In the genomic region with DNA sequence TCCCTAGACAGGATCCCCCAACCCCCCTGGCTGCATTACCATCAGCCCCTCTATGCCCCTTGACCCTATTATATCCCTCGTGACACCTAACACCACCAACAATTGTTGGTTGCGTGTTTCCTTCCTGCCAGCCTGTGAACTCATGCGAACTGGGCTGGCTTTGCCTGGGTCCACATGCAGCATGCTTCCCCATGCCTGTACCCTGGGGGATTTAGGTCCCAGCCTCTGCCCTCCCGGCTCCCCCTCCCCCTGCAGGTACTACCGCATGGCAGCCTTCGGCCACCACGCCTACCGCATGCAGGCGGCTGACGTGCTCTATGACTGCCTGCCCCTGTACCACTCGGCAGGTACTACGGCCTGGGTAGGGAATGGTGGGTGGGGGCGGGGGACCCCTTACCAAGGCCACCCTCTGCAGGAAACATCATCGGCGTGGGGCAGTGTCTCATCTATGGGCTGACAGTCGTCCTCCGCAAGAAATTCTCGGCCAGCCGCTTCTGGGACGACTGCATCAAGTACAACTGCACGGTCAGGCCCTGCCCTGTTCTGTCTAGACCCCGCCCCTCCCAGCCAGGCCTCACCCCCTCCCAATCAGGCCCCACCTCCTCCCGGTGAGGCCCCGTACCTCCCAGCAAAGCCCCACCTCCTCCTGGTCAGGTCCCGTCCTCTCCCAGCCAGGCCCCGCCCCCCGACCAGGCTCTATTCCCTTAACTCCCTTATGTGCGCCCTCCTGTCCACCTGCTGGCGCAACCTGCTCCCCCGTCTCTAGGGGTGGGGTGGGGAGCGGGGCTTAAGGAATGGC, we compare ENCODE assay signal across 1 cellular context.
A peak's percentile ranks its signal among the peaks of the same experiment; 100 is the strongest.
TF ChIP-seq lines count a peak whose summit lies in the region.

No MANE protein-coding gene starts in this region.

TF ChIP-seq in WTC11, 78 proteins besides CTCF, POLR2A, EP300 and RAD21 (continued from another document):
- TF ChIP-seq, protein P1, sequence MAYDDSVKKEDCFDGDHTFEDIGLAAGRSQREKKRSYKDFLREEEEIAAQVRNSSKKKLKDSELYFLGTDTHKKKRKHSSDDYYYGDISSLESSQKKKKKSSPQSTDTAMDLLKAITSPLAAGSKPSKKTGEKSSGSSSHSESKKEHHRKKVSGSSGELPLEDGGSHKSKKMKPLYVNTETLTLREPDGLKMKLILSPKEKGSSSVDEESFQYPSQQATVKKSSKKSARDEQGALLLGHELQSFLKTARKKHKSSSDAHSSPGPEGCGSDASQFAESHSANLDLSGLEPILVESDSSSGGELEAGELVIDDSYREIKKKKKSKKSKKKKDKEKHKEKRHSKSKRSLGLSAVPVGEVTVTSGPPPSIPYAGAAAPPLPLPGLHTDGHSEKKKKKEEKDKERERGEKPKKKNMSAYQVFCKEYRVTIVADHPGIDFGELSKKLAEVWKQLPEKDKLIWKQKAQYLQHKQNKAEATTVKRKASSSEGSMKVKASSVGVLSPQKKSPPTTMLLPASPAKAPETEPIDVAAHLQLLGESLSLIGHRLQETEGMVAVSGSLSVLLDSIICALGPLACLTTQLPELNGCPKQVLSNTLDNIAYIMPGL (CRISPR knock-in tag; IDR thresholded peaks at IDR 0.05): 0 out of 2 replicates have a peak, but pooled peaks have one; percentile 42
- TF ChIP-seq FOXJ3 (CRISPR knock-in tag; IDR thresholded peaks at IDR 0.05; ENCODE audit: borderline replicate concordance): no peak
- TF ChIP-seq, protein P2, sequence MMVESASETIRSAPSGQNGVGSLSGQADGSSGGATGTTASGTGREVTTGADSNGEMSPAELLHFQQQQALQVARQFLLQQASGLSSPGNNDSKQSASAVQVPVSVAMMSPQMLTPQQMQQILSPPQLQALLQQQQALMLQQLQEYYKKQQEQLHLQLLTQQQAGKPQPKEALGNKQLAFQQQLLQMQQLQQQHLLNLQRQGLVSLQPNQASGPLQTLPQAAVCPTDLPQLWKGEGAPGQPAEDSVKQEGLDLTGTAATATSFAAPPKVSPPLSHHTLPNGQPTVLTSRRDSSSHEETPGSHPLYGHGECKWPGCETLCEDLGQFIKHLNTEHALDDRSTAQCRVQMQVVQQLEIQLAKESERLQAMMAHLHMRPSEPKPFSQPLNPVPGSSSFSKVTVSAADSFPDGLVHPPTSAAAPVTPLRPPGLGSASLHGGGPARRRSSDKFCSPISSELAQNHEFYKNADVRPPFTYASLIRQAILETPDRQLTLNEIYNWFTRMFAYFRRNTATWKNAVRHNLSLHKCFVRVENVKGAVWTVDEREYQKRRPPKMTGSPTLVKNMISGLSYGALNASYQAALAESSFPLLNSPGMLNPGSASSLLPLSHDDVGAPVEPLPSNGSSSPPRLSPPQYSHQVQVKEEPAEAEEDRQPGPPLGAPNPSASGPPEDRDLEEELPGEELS (CRISPR knock-in tag; IDR thresholded peaks at IDR 0.05): 0 out of 2 replicates have a peak, but pooled peaks have one; percentile 38
- TF ChIP-seq TP53 (CRISPR knock-in tag; IDR thresholded peaks at IDR 0.05): 0 out of 2 replicates have a peak, but pooled peaks have one; percentile 16
- TF ChIP-seq, protein P3, sequence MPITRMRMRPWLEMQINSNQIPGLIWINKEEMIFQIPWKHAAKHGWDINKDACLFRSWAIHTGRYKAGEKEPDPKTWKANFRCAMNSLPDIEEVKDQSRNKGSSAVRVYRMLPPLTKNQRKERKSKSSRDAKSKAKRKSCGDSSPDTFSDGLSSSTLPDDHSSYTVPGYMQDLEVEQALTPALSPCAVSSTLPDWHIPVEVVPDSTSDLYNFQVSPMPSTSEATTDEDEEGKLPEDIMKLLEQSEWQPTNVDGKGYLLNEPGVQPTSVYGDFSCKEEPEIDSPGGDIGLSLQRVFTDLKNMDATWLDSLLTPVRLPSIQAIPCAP (CRISPR knock-in tag; IDR thresholded peaks at IDR 0.05): peak; percentile 75; the same call in 1 of the 2 replicates
- TF ChIP-seq SMAD4 (CRISPR knock-in tag; IDR thresholded peaks at IDR 0.05): no peak
- TF ChIP-seq, protein P4, sequence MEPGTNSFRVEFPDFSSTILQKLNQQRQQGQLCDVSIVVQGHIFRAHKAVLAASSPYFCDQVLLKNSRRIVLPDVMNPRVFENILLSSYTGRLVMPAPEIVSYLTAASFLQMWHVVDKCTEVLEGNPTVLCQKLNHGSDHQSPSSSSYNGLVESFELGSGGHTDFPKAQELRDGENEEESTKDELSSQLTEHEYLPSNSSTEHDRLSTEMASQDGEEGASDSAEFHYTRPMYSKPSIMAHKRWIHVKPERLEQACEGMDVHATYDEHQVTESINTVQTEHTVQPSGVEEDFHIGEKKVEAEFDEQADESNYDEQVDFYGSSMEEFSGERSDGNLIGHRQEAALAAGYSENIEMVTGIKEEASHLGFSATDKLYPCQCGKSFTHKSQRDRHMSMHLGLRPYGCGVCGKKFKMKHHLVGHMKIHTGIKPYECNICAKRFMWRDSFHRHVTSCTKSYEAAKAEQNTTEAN (CRISPR knock-in tag; IDR thresholded peaks at IDR 0.05): 0 out of 2 replicates have a peak, but pooled peaks have one; percentile 75
- no peak for TF ChIP-seq NR3C1 (CRISPR knock-in tag; conservative IDR thresholded peaks at IDR 0.05; ENCODE audit: low read depth)
- TF ChIP-seq ATF1 (CRISPR knock-in tag; IDR thresholded peaks at IDR 0.05): no peak
- peak; percentile 70; the same call in 1 of the 2 replicates for TF ChIP-seq SP1 (CRISPR knock-in tag; conservative IDR thresholded peaks at IDR 0.05)
- TF ChIP-seq, protein P5, sequence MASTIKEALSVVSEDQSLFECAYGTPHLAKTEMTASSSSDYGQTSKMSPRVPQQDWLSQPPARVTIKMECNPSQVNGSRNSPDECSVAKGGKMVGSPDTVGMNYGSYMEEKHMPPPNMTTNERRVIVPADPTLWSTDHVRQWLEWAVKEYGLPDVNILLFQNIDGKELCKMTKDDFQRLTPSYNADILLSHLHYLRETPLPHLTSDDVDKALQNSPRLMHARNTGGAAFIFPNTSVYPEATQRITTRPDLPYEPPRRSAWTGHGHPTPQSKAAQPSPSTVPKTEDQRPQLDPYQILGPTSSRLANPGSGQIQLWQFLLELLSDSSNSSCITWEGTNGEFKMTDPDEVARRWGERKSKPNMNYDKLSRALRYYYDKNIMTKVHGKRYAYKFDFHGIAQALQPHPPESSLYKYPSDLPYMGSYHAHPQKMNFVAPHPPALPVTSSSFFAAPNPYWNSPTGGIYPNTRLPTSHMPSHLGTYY (CRISPR knock-in tag; IDR thresholded peaks at IDR 0.05): 0 out of 2 replicates have a peak, but pooled peaks have one; percentile 36
- TF ChIP-seq TEAD1 (CRISPR knock-in tag; IDR thresholded peaks at IDR 0.05): peak; percentile 56; the same call in 1 of the 2 replicates
- TF ChIP-seq, protein P6, sequence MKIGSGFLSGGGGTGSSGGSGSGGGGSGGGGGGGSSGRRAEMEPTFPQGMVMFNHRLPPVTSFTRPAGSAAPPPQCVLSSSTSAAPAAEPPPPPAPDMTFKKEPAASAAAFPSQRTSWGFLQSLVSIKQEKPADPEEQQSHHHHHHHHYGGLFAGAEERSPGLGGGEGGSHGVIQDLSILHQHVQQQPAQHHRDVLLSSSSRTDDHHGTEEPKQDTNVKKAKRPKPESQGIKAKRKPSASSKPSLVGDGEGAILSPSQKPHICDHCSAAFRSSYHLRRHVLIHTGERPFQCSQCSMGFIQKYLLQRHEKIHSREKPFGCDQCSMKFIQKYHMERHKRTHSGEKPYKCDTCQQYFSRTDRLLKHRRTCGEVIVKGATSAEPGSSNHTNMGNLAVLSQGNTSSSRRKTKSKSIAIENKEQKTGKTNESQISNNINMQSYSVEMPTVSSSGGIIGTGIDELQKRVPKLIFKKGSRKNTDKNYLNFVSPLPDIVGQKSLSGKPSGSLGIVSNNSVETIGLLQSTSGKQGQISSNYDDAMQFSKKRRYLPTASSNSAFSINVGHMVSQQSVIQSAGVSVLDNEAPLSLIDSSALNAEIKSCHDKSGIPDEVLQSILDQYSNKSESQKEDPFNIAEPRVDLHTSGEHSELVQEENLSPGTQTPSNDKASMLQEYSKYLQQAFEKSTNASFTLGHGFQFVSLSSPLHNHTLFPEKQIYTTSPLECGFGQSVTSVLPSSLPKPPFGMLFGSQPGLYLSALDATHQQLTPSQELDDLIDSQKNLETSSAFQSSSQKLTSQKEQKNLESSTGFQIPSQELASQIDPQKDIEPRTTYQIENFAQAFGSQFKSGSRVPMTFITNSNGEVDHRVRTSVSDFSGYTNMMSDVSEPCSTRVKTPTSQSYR (CRISPR knock-in tag; IDR thresholded peaks at IDR 0.05): 0 out of 2 replicates have a peak, but pooled peaks have one; percentile 14
- TF ChIP-seq, protein P7, sequence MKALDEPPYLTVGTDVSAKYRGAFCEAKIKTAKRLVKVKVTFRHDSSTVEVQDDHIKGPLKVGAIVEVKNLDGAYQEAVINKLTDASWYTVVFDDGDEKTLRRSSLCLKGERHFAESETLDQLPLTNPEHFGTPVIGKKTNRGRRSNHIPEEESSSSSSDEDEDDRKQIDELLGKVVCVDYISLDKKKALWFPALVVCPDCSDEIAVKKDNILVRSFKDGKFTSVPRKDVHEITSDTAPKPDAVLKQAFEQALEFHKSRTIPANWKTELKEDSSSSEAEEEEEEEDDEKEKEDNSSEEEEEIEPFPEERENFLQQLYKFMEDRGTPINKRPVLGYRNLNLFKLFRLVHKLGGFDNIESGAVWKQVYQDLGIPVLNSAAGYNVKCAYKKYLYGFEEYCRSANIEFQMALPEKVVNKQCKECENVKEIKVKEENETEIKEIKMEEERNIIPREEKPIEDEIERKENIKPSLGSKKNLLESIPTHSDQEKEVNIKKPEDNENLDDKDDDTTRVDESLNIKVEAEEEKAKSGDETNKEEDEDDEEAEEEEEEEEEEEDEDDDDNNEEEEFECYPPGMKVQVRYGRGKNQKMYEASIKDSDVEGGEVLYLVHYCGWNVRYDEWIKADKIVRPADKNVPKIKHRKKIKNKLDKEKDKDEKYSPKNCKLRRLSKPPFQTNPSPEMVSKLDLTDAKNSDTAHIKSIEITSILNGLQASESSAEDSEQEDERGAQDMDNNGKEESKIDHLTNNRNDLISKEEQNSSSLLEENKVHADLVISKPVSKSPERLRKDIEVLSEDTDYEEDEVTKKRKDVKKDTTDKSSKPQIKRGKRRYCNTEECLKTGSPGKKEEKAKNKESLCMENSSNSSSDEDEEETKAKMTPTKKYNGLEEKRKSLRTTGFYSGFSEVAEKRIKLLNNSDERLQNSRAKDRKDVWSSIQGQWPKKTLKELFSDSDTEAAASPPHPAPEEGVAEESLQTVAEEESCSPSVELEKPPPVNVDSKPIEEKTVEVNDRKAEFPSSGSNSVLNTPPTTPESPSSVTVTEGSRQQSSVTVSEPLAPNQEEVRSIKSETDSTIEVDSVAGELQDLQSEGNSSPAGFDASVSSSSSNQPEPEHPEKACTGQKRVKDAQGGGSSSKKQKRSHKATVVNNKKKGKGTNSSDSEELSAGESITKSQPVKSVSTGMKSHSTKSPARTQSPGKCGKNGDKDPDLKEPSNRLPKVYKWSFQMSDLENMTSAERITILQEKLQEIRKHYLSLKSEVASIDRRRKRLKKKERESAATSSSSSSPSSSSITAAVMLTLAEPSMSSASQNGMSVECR (CRISPR knock-in tag; IDR thresholded peaks at IDR 0.05; ENCODE audit: borderline replicate concordance): peak; percentile 49; the same call in 1 of the 2 replicates
- TF ChIP-seq FOXP1 (CRISPR knock-in tag; IDR thresholded peaks at IDR 0.05; ENCODE audit: borderline replicate concordance): peak; percentile 88; the same call in 1 of the 2 replicates
- TF ChIP-seq, protein P8, sequence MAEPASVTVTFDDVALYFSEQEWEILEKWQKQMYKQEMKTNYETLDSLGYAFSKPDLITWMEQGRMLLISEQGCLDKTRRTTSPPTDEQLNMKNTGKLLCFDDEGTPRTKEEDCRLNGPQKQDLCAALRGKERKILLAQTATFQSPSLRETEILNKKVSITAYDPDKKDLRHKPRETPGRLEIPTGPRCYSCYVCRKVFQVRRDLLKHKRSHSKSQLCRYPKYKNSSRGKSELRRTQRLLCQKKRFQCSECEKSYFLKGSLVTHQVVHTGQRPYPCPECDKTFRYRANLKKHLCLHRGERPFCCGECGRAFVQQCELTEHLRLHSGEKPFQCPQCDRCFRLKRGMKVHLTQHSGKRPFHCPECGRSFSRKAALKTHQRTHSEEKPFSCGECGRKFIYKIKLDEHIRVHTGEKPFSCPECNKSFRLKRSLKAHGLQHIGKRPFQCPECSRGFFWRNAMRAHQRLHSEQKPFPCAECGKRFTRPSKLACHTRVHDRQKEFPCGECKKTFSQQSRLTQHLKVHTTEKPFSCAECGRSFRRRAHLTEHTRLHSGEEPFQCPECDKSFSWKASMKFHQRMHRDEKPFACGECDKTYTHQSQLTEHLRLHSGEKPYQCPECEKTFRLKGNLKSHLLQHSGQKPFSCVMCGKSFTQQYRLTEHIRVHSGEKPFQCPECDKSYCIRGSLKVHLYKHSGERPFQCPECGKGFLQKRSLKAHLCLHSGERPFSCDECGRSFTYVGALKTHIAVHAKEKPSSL (CRISPR knock-in tag; conservative IDR thresholded peaks at IDR 0.05): no peak
- TF ChIP-seq, protein P9, sequence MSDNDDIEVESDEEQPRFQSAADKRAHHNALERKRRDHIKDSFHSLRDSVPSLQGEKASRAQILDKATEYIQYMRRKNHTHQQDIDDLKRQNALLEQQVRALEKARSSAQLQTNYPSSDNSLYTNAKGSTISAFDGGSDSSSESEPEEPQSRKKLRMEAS (CRISPR knock-in tag; IDR thresholded peaks at IDR 0.05): peak; percentile 95
- TF ChIP-seq, protein P10, sequence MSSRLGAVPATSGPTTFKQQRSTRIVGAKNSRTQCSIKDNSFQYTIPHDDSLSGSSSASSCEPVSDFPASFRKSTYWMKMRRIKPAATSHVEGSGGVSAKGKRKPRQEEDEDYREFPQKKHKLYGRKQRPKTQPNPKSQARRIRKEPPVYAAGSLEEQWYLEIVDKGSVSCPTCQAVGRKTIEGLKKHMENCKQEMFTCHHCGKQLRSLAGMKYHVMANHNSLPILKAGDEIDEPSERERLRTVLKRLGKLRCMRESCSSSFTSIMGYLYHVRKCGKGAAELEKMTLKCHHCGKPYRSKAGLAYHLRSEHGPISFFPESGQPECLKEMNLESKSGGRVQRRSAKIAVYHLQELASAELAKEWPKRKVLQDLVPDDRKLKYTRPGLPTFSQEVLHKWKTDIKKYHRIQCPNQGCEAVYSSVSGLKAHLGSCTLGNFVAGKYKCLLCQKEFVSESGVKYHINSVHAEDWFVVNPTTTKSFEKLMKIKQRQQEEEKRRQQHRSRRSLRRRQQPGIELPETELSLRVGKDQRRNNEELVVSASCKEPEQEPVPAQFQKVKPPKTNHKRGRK (CRISPR knock-in tag; IDR thresholded peaks at IDR 0.05; ENCODE audit: borderline replicate concordance): no peak
- TF ChIP-seq IRF2 (CRISPR knock-in tag; IDR thresholded peaks at IDR 0.05; ENCODE audit: borderline replicate concordance, low read depth): peak; percentile 29; the same call in 1 of the 2 replicates
- TF ChIP-seq SOX15 (CRISPR knock-in tag; IDR thresholded peaks at IDR 0.05): no peak
- TF ChIP-seq PRRX2 (CRISPR knock-in tag; IDR thresholded peaks at IDR 0.05): no peak
- peak; percentile 84 for TF ChIP-seq RELA (CRISPR knock-in tag; IDR thresholded peaks at IDR 0.05; ENCODE audit: borderline replicate concordance)
- TF ChIP-seq ZNF219 (CRISPR knock-in tag; IDR thresholded peaks at IDR 0.05; ENCODE audit: borderline replicate concordance): no peak
